8 cellular contexts compared by ENCODE assay signal in genomic region chr6:26170951-26171841, GRCh38.
DNase-seq lines count a peak whose midpoint lies in the region; ATAC-seq and TF ChIP-seq lines count a peak whose summit lies in the region.

No MANE protein-coding gene starts in this region.

- H3K4me3 Mint-ChIP-seq in activated naive CD4-positive, alpha-beta T cell treated with anti-CD3 and anti-CD28 coated beads for 36 hours: peak overlapping the region; percentile 95

- H3K27ac ChIP-seq in RWPE2 (ENCODE audit: poor library complexity, severe bottlenecking): peak overlapping the region; percentile 80
- H3K27ac ChIP-seq in spleen: peak overlapping the region; percentile 86 to 100 (median 99)

- TF ChIP-seq POLR2A in spleen (IDR thresholded peaks at IDR 0.05): no peak

- H3K9me3 Mint-ChIP-seq in activated naive CD4-positive, alpha-beta T cell treated with anti-CD3 and anti-CD28 coated beads for 36 hours: no peaks in the 10 kb centered on the region

- H3K4me3 ChIP-seq in RWPE2 (ENCODE audit: severe bottlenecking) (peak overlapping the region; percentile 74), fibroblast of the aortic adventitia (ENCODE audit: low read depth, low read length) (peak overlapping the region; percentile 62), spleen (peak overlapping the region; percentile 41 to 73 (median 52))

- no peak for TF ChIP-seq CTCF in RWPE2 (IDR thresholded peaks at IDR 0.05; ENCODE audit: poor library complexity, severe bottlenecking)
- TF ChIP-seq CTCF in fibroblast of the aortic adventitia (IDR thresholded peaks at IDR 0.05; ENCODE audit: insufficient read depth, low read length): no peak
- TF ChIP-seq CTCF in spleen (IDR thresholded peaks at IDR 0.05 in 8 of 11, conservative IDR thresholded peaks at IDR 0.05 in 3 of 11): no peak

- DNase-seq in activated naive CD4-positive, alpha-beta T cell treated with anti-CD3 and anti-CD28 coated beads for 36 hours: no peak
- no peak for DNase-seq in activated naive CD4-positive, alpha-beta T cell (lab: John Stamatoyannopoulos, UW)
- DNase-seq in RWPE2 (ENCODE audit: low spot score): no peak
- DNase-seq in fibroblast of the aortic adventitia (ENCODE audit: low read depth): no peak
- no peak for DNase-seq in spleen
- DNase-seq in LoVo (ENCODE audit: low spot score): no peak
- DNase-seq in GM19240 (ENCODE audit: insufficient read length, low spot score): no peak

- peaks cover 6% of the 10 kb centered on the region for H3K36me3 Mint-ChIP-seq in activated naive CD4-positive, alpha-beta T cell treated with anti-CD3 and anti-CD28 coated beads for 36 hours (ENCODE audit: low read depth)

- 13 to 20% (median 15%) methylated on average over 10 of the region's 10 CpGs for WGBS in spleen, 5 donors

- H3K4me1 ChIP-seq in RWPE2 (ENCODE audit: insufficient read depth, poor library complexity, severe bottlenecking): peaks cover 19% of the 10 kb centered on the region
- H3K4me1 ChIP-seq in spleen: peaks cover 26 to 60% (median 40%) of the 10 kb centered on the region in 6 donors

- no peaks in the 10 kb centered on the region for H3K36me3 ChIP-seq in RWPE2 (ENCODE audit: low read depth)
- H3K36me3 ChIP-seq in spleen: no peaks in the 10 kb centered on the region

- CTCF ChIA-PET in activated naive CD4-positive, alpha-beta T cell treated with anti-CD3 and anti-CD28 coated beads for 36 hours (lab: Charles Lee): interaction anchor here (0.9 to 1.5 kb wide), 2 partner anchors 11 to 108 kb away, joined by 3 to 4 read pairs; no protein-coding TSS in a partner anchor

- no peak for ATAC-seq in RWPE2 (ENCODE audit: low read depth)
- ATAC-seq in HG03460 (IDR thresholded peaks at IDR 0.05; ENCODE audit: unreplicated experiment): no peak

- H3K9me3 ChIP-seq in RWPE2 (ENCODE audit: severe bottlenecking) (no peaks in the 10 kb centered on the region), spleen (no peaks in the 10 kb centered on the region)

- intact Hi-C loops in activated naive CD4-positive, alpha-beta T cell treated with anti-CD3 and anti-CD28 coated beads for 36 hours (cut with micrococcal nuclease): loop anchor here (1.0 to 10.0 kb wide), 4 partner anchors 13 to 381 kb away; a partner anchor contains a TSS
- intact Hi-C loops in spleen (cut with DNase I; ENCODE audit: low total_unique reads): no loop called here

- no peaks in the 10 kb centered on the region for H3K27me3 Mint-ChIP-seq in activated naive CD4-positive, alpha-beta T cell treated with anti-CD3 and anti-CD28 coated beads for 36 hours (ENCODE audit: low read depth)

- peaks cover 46% of the 10 kb centered on the region for H3K4me1 Mint-ChIP-seq in activated naive CD4-positive, alpha-beta T cell treated with anti-CD3 and anti-CD28 coated beads for 36 hours (ENCODE audit: low read depth)

- H3K27ac Mint-ChIP-seq in activated naive CD4-positive, alpha-beta T cell treated with anti-CD3 and anti-CD28 coated beads for 36 hours: peak overlapping the region; percentile 91

- no peaks in the 10 kb centered on the region for H3K27me3 ChIP-seq in RWPE2 (ENCODE audit: insufficient read depth, poor library complexity, severe bottlenecking)
- H3K27me3 ChIP-seq in spleen (replicated peaks in 1 of 7): no peaks in the 10 kb centered on the region
